Comparison of ENCODE assay signal across 8 cellular contexts in genomic region chr4:74420863-74421262, GRCh38. TPM values are rescaled to one million over a fixed set of nuclear protein-coding genes. Genes with fewer than 3 reads are reported as not detected.
"Had no signal": no experiment of that assay in that cellular context is flagged by ENCODE, and none has a peak within 500 bp of the region (broad histone marks: within the 10 kb centered on the region; RNA-seq: fewer than 3 reads in every experiment).

No MANE protein-coding gene starts in this region.

- H3K9me3 ChIP-seq: HAP-1 had no signal

- ATAC-seq: K562 had no signal

- H3K27ac ChIP-seq: GM23248 had no signal

- H3K4me3 ChIP-seq: GM23248, HAP-1, K562 had no signal

- H3K4me1 ChIP-seq: HAP-1 had no signal

- DNase-seq: GM23248, GOT3, H7, IMR-90, KG1 had no signal

- H3K36me3 ChIP-seq: HAP-1 had no signal

RNA-seq across cellular contexts. Expression of gene AREG, which starts 24.1 kb away (rescaled TPM):
- total RNA-seq: H7 had no signal

RNA-seq across cellular contexts. Expression of gene EREG, which starts 55.9 kb away (rescaled TPM):
- total RNA-seq: H4, H7 had no signal
